Comparison of ENCODE assay signal across 9 cellular contexts in genomic region chr4:176054942-176055341, GRCh38. TPM values are rescaled to one million over a fixed set of nuclear protein-coding genes. Genes with fewer than 3 reads are reported as not detected.
DNase-seq lines count a peak whose midpoint lies in the region; ATAC-seq and TF ChIP-seq lines count a peak whose summit lies in the region.
"Had no signal": no experiment of that assay in that cellular context is flagged by ENCODE, and none has a peak within 500 bp of the region (broad histone marks: within the 10 kb centered on the region; RNA-seq: fewer than 3 reads in every experiment).

No MANE protein-coding gene starts in this region.

- peak; percentile 18 for TF ChIP-seq CTCF in MCF 10A (IDR thresholded peaks at IDR 0.05; ENCODE audit: unreplicated experiment)
- TF ChIP-seq CTCF in breast epithelium (IDR thresholded peaks at IDR 0.05) = no peak
- TF ChIP-seq CTCF in OCI-LY3 (IDR thresholded peaks at IDR 0.05; ENCODE audit: low read depth, low read length) = peak; percentile 80
- peak; percentile 44 for TF ChIP-seq CTCF in foreskin keratinocyte (conservative IDR thresholded peaks at IDR 0.05)
- peak; percentile 40 for TF ChIP-seq CTCF in type B pancreatic cell (conservative IDR thresholded peaks at IDR 0.05)

- H3K36me3 ChIP-seq in breast epithelium (no peaks in the 10 kb centered on the region), OCI-LY3 (replicated peaks; ENCODE audit: low read depth, low read length) (no peaks in the 10 kb centered on the region)
- H3K36me3 ChIP-seq: gastrocnemius medialis had no signal

- H3K4me3 ChIP-seq in breast epithelium (no peak overlapping the region), OCI-LY3 (ENCODE audit: low read length) (peak overlapping the region; percentile 27; the same call in 1 of the 2 replicates)
- H3K4me3 ChIP-seq: gastrocnemius medialis had no signal

- TF ChIP-seq POLR2A in breast epithelium (IDR thresholded peaks at IDR 0.05) = no peak

- intact Hi-C loops in MCF 10A (cut with micrococcal nuclease) = no loop called here
- intact Hi-C loops in breast epithelium (cut with DNase I; ENCODE audit: low total_unique reads) = no loop called here

- no peaks in the 10 kb centered on the region for H4K20me1 ChIP-seq in OCI-LY3 (ENCODE audit: insufficient read depth, low read length)

- H3K36me3 Mint-ChIP-seq in MCF 10A (ENCODE audit: insufficient read depth, unreplicated experiment) (no peaks in the 10 kb centered on the region), type B pancreatic cell (no peaks in the 10 kb centered on the region), T-cell (no peaks in the 10 kb centered on the region)

- H2AFZ ChIP-seq in OCI-LY3 (ENCODE audit: low read depth, low read length) = peak overlapping the region; percentile 82; the same call in 1 of the 2 replicates

- H3K27ac Mint-ChIP-seq in MCF 10A (ENCODE audit: low read depth, unreplicated experiment) (no peak overlapping the region), type B pancreatic cell (no peak overlapping the region), T-cell (no peak overlapping the region)

- no TSS peak for BruUV-seq in MCF 10A (replicated peaks; lab: Mats Ljungman, UMichigan)

- H3K4me1 Mint-ChIP-seq in MCF 10A (ENCODE audit: insufficient read depth, unreplicated experiment) = no peaks in the 10 kb centered on the region
- H3K4me1 Mint-ChIP-seq in type B pancreatic cell (ENCODE audit: unreplicated experiment) = no peaks in the 10 kb centered on the region
- peaks cover 3 to 8% (median 4%) of the 10 kb centered on the region in 3 donors for H3K4me1 Mint-ChIP-seq in T-cell

- H3K9me3 Mint-ChIP-seq in MCF 10A (ENCODE audit: unreplicated experiment) (no peaks in the 10 kb centered on the region), type B pancreatic cell (no peaks in the 10 kb centered on the region), T-cell (no peaks in the 10 kb centered on the region)

- H3K4me2 ChIP-seq in OCI-LY3 (ENCODE audit: low read length) = peak overlapping the region; percentile 45

- no peak for ATAC-seq in foreskin keratinocyte
- no peak for ATAC-seq in T-cell (replicated peaks in 1 of 4)
- ATAC-seq: gastrocnemius medialis had no signal

- CTCF ChIA-PET in MCF 10A (lab: Yijun Ruan, JAX) (interaction anchor here (0.6 to 2.7 kb wide), 12 partner anchors 10 to 495 kb away, joined by 3 to 15 read pairs (median 4); no protein-coding TSS in a partner anchor), T-cell (lab: Charles Lee) (no interaction called here)

- H3K27me3 Mint-ChIP-seq in MCF 10A (ENCODE audit: insufficient read depth, unreplicated experiment) (no peaks in the 10 kb centered on the region), type B pancreatic cell (no peaks in the 10 kb centered on the region), T-cell (peaks cover 3 to 17% of the 10 kb centered on the region in 2 donors)

- H3K9me3 ChIP-seq in breast epithelium = no peaks in the 10 kb centered on the region
- no peaks in the 10 kb centered on the region for H3K9me3 ChIP-seq in OCI-LY3 (ENCODE audit: insufficient read depth, low read length)
- H3K9me3 ChIP-seq: gastrocnemius medialis had no signal

- POLR2A ChIA-PET in MCF 10A (lab: Yijun Ruan, JAX) (no interaction called here), T-cell (lab: Charles Lee) (interaction anchor here in 1 of 2 donors (0.7 kb wide), 1 partner anchor 201 kb away, joined by 3 read pairs; no protein-coding TSS in a partner anchor)

- no peak for DNase-seq in MCF 10A (ENCODE audit: unreplicated experiment)
- DNase-seq in breast epithelium (ENCODE audit: low spot score in 2 of 2) = no peak
- no peak for DNase-seq in foreskin keratinocyte
- no peak for DNase-seq in type B pancreatic cell (ENCODE audit: extremely low spot score, unreplicated experiment)
- DNase-seq in T-helper 2 cell = no peak
- no peak for DNase-seq in activated T-cell treated with anti-CD3 and anti-CD28 coated beads, Interleukin-2, amount 50 U/mL, for 1 hour
- DNase-seq in T-cell = no peak
- DNase-seq: gastrocnemius medialis had no signal

- H3K27me3 ChIP-seq in breast epithelium (no peaks in the 10 kb centered on the region), OCI-LY3 (ENCODE audit: low read depth, low read length) (no peaks in the 10 kb centered on the region), foreskin keratinocyte (peaks cover under 1% of the 10 kb centered on the region)
- H3K27me3 ChIP-seq: gastrocnemius medialis had no signal

- H3K9ac ChIP-seq in OCI-LY3 (ENCODE audit: low read length) = no peak overlapping the region

- H3K4me1 ChIP-seq in breast epithelium = no peaks in the 10 kb centered on the region
- peaks cover 25% of the 10 kb centered on the region for H3K4me1 ChIP-seq in OCI-LY3 (ENCODE audit: low read length)
- H3K4me1 ChIP-seq in foreskin keratinocyte = no peaks in the 10 kb centered on the region
- H3K4me1 ChIP-seq: gastrocnemius medialis had no signal

- H3K27ac ChIP-seq in breast epithelium (no peak overlapping the region), OCI-LY3 (ENCODE audit: low read length) (no peak overlapping the region), foreskin keratinocyte (no peak overlapping the region)
- H3K27ac ChIP-seq: gastrocnemius medialis had no signal

- no peak overlapping the region for H3K4me3 Mint-ChIP-seq in MCF 10A (ENCODE audit: unreplicated experiment)
- no peak overlapping the region for H3K4me3 Mint-ChIP-seq in type B pancreatic cell
- H3K4me3 Mint-ChIP-seq in T-cell = no peak overlapping the region

- no peaks in the 10 kb centered on the region for H3K79me2 ChIP-seq in OCI-LY3 (ENCODE audit: low read length)

RNA-seq across cellular contexts. Expression of gene WDR17, which starts 10.7 kb away (rescaled TPM):
- total RNA-seq in MCF 10A (2022) (1.3 and 1.5 TPM in 2 replicates), breast epithelium (1 to 10 TPM; 2.2 to 4.5 (median 2.6) TPM), foreskin keratinocyte (1.1 and 1.3 TPM in 2 replicates), type B pancreatic cell (ENCODE audit: low replicate concordance) (5.2 and 6.1 TPM in 2 replicates), T-cell (1 to 10 TPM in 2 of 5 donors, under 1 TPM in 3; 0.92 to 2.0 (median 0.98) TPM)
- polyA plus RNA-seq in foreskin keratinocyte = 0.12 and 0.16 TPM in 2 replicates

Comparison
In these comparisons a context has a peak if more than half of its experiments do, and no peak if none do; other contexts are left out.
1. CTCF ChIP-seq: peak in MCF 10A (single experiment), OCI-LY3 (single experiment), foreskin keratinocyte (single experiment) and type B pancreatic cell (single experiment); none in breast epithelium (0 of 3).